Comparison of ENCODE assay signal across 8 cellular contexts in genomic region chr7:43582503-43583423, GRCh38. TPM values are rescaled to one million over a fixed set of nuclear protein-coding genes. Genes with fewer than 3 reads are reported as not detected.
A peak's percentile ranks its signal among the peaks of the same experiment; 100 is the strongest.
DNase-seq lines count a peak whose midpoint lies in the region; TF ChIP-seq lines count a peak whose summit lies in the region.

STK17A (plus strand) TSS chr7:43583108; CDS start chr7:43583244, 136 bp downstream.

- no peaks in the 10 kb centered on the region for H3K9me3 Mint-ChIP-seq in activated naive CD4-positive, alpha-beta T cell treated with anti-CD3 and anti-CD28 coated beads, Interleukin-2, amount 50 U/mL, for 24 hours
- H3K9me3 Mint-ChIP-seq in glutamatergic neuron (ENCODE audit: unreplicated experiment) = peaks cover 19% of the 10 kb centered on the region
- no peaks in the 10 kb centered on the region for H3K9me3 Mint-ChIP-seq in osteocyte (ENCODE audit: unreplicated experiment)

- H3K36me3 ChIP-seq in SK-N-SH (replicated peaks in 1 of 2; ENCODE audit: control insufficient read depth in 1 of 2, insufficient read depth in 2 of 2, low read length in 1 of 2) (peaks cover 0 to 5% of the 10 kb centered on the region in 2 experiments), thymus (ENCODE audit: control insufficient read depth, insufficient read depth) (no peaks in the 10 kb centered on the region)

- H3K4me1 ChIP-seq in SK-N-SH (ENCODE audit: control insufficient read depth in 1 of 2, insufficient read depth in 2 of 2, low read depth in 1 of 2, low read length in 1 of 2) (peaks cover 15 to 20% of the 10 kb centered on the region in 2 experiments; a peak in 3 of 4 replicates), thymus (ENCODE audit: control insufficient read depth, insufficient read depth, low read length) (peaks cover 6% of the 10 kb centered on the region)

- no peaks in the 10 kb centered on the region for H3K36me3 Mint-ChIP-seq in activated naive CD4-positive, alpha-beta T cell treated with anti-CD3 and anti-CD28 coated beads, Interleukin-2, amount 50 U/mL, for 24 hours
- H3K36me3 Mint-ChIP-seq in glutamatergic neuron (ENCODE audit: unreplicated experiment) (peaks cover 6% of the 10 kb centered on the region), osteocyte (ENCODE audit: unreplicated experiment) (peaks cover 2% of the 10 kb centered on the region)

- H3K79me2 ChIP-seq in SK-N-SH (ENCODE audit: insufficient read depth) = peaks cover 48% of the 10 kb centered on the region

- CTCF ChIA-PET in GM10248 (lab: Yijun Ruan, JAX) = interaction anchor here (0.6 to 7.5 kb wide), 98 partner anchors 9 to 1701 kb away, joined by 3 to 175 read pairs (median 6); partner anchors contain the start of genes BLVRA, COA1, MRPL32 and MRPS24
- CTCF ChIA-PET in SK-N-SH (lab: Yijun Ruan, JAX) = interaction anchor here (0.6 to 8.5 kb wide), 132 partner anchors 9 to 1545 kb away, joined by 3 to 346 read pairs (median 6); partner anchors contain the start of genes BLVRA, COA1 and UBE2D4

- peaks cover 7% of the 10 kb centered on the region for H3F3A ChIP-seq in SK-N-SH (replicated peaks; ENCODE audit: insufficient read depth)

- peak within 1 kb of the TSS; percentile 99 for H3K4me3 Mint-ChIP-seq in activated naive CD4-positive, alpha-beta T cell treated with anti-CD3 and anti-CD28 coated beads, Interleukin-2, amount 50 U/mL, for 24 hours
- H3K4me3 Mint-ChIP-seq in glutamatergic neuron (ENCODE audit: unreplicated experiment) (peak within 1 kb of the TSS; percentile 93), osteocyte (ENCODE audit: unreplicated experiment) (peak within 1 kb of the TSS; percentile 87)

- peak within 1 kb of the TSS; percentile 94 for H3K4me2 ChIP-seq in SK-N-SH

- peak; percentile 96 for TF ChIP-seq RAD21 in SK-N-SH (IDR thresholded peaks at IDR 0.05; ENCODE audit: low read length)

- no peak within 1 kb of the TSS for H2AFZ ChIP-seq in SK-N-SH (ENCODE audit: low read depth)

- TF ChIP-seq CTCF in GM10248 (IDR thresholded peaks at IDR 0.05; ENCODE audit: control extremely low read depth, extremely low read depth, low read depth, missing control alignments) (peak; percentile 99), HFF-Myc (IDR thresholded peaks at IDR 0.05; ENCODE audit: low read depth, low read length, missing control alignments) (peak; percentile 94), SK-N-SH (IDR thresholded peaks at IDR 0.05) (peak; percentile 100), glutamatergic neuron (IDR thresholded peaks at IDR 0.05; ENCODE audit: partially characterized antibody, unreplicated experiment) (peak; percentile 96), osteocyte (IDR thresholded peaks at IDR 0.05) (peak; percentile 95)

- H3K4me3 ChIP-seq in HFF-Myc (replicated peaks; ENCODE audit: low read depth, low read length) (peak within 1 kb of the TSS; percentile 85), SK-N-SH (ENCODE audit: low read depth in 2 of 2, low read length in 1 of 2) (peak within 1 kb of the TSS; percentile 70 to 98), thymus (ENCODE audit: low read length) (peak within 1 kb of the TSS; percentile 81)

- H3K27ac Mint-ChIP-seq in activated naive CD4-positive, alpha-beta T cell treated with anti-CD3 and anti-CD28 coated beads, Interleukin-2, amount 50 U/mL, for 24 hours = peak within 1 kb of the TSS; percentile 98
- peak within 1 kb of the TSS; percentile 76 for H3K27ac Mint-ChIP-seq in glutamatergic neuron (ENCODE audit: unreplicated experiment)
- peak within 1 kb of the TSS; percentile 94 for H3K27ac Mint-ChIP-seq in osteocyte (ENCODE audit: unreplicated experiment)

- peaks cover 47% of the 10 kb centered on the region for H4K20me1 ChIP-seq in SK-N-SH (ENCODE audit: insufficient read depth)

- H3K9me2 ChIP-seq in SK-N-SH = no peaks in the 10 kb centered on the region

- H3K27ac ChIP-seq in SK-N-SH (ENCODE audit: low read depth in 2 of 2, low read length in 1 of 2) (peak within 1 kb of the TSS; percentile 83 to 88), thymus (ENCODE audit: low read depth) (peak within 1 kb of the TSS; percentile 97)

- H3K27me3 ChIP-seq in SK-N-SH (ENCODE audit: insufficient read depth) (no peaks in the 10 kb centered on the region), thymus (ENCODE audit: control insufficient read depth, insufficient read depth) (no peaks in the 10 kb centered on the region)

- H3K9me3 ChIP-seq in SK-N-SH (no peaks in the 10 kb centered on the region), thymus (ENCODE audit: control insufficient read depth) (no peaks in the 10 kb centered on the region)

- TF ChIP-seq EP300 in SK-N-SH (IDR thresholded peaks at IDR 0.05; ENCODE audit: borderline replicate concordance in 1 of 2, low read depth in 1 of 2, low read length in 1 of 2) = peak in 1 of 2 experiments; percentile 3; a peak in 1 of 4 replicates

- H3K27me3 Mint-ChIP-seq in activated naive CD4-positive, alpha-beta T cell treated with anti-CD3 and anti-CD28 coated beads, Interleukin-2, amount 50 U/mL, for 24 hours = no peaks in the 10 kb centered on the region
- H3K27me3 Mint-ChIP-seq in glutamatergic neuron (ENCODE audit: unreplicated experiment) (no peaks in the 10 kb centered on the region), osteocyte (ENCODE audit: unreplicated experiment) (peaks cover 25% of the 10 kb centered on the region)

- DNase-seq in GM10248 (ENCODE audit: extremely low spot score) = peak; percentile 94
- peak; percentile 76 for DNase-seq in HFF-Myc (ENCODE audit: extremely low read depth, low read depth)
- peak; percentile 81 for DNase-seq in MV-4-11 (lab: John Stamatoyannopoulos, UW)
- DNase-seq in SK-N-SH = peak; percentile 99
- DNase-seq in glutamatergic neuron = peak; percentile 93
- DNase-seq in osteocyte (ENCODE audit: extremely low spot score, unreplicated experiment) = peak; percentile 98

- WGBS in SK-N-SH (ENCODE audit: low lambda C conversion rate) = 7% methylated on average over 11 of the region's 83 CpGs
- 2% methylated on average over 83 of the region's 83 CpGs for WGBS in thymus

- POLR2A ChIA-PET in GM10248 (lab: Yijun Ruan, JAX) = interaction anchor here (0.6 to 1.8 kb wide), 48 partner anchors 8 to 1215 kb away, joined by 3 to 16 read pairs (median 4); partner anchors contain the start of genes COA1, MRPL32, MRPS24 and PSMA2
- POLR2A ChIA-PET in SK-N-SH (lab: Yijun Ruan, JAX) = interaction anchor here (0.6 to 1.6 kb wide), 15 partner anchors 8 to 343 kb away, joined by 3 to 18 read pairs (median 3); partner anchors contain the start of genes BLVRA, COA1 and UBE2D4

- peak within 1 kb of the TSS; percentile 90 for H3K9ac ChIP-seq in SK-N-SH

- H3K4me1 Mint-ChIP-seq in activated naive CD4-positive, alpha-beta T cell treated with anti-CD3 and anti-CD28 coated beads, Interleukin-2, amount 50 U/mL, for 24 hours = peaks cover 29% of the 10 kb centered on the region
- H3K4me1 Mint-ChIP-seq in glutamatergic neuron (ENCODE audit: low read depth, unreplicated experiment) (peaks cover 27% of the 10 kb centered on the region), osteocyte (ENCODE audit: unreplicated experiment) (peaks cover 29% of the 10 kb centered on the region)

TF ChIP-seq in SK-N-SH, 30 proteins besides CTCF, POLR2A, EP300 and RAD21 (continues in another document):
- TF ChIP-seq TAF1 (IDR thresholded peaks at IDR 0.05; ENCODE audit: borderline replicate concordance, low read depth, low read length) = peak; percentile 98
- no peak for TF ChIP-seq RXRA (IDR thresholded peaks at IDR 0.05; ENCODE audit: borderline replicate concordance, low read depth)
- TF ChIP-seq TCF12 (IDR thresholded peaks at IDR 0.05) = peak; percentile 37; the same call in 1 of the 2 replicates
- TF ChIP-seq TEAD4 (IDR thresholded peaks at IDR 0.05; ENCODE audit: borderline replicate concordance, insufficient read depth) = no peak
- TF ChIP-seq CHD2 (IDR thresholded peaks at IDR 0.05; ENCODE audit: low read length, partially characterized antibody) = peak; percentile 84
- TF ChIP-seq MEF2A (IDR thresholded peaks at IDR 0.05; ENCODE audit: borderline replicate concordance, low read depth) = no peak
- TF ChIP-seq NRF1 (IDR thresholded peaks at IDR 0.05; ENCODE audit: low read depth, low read length) = peak; percentile 57
- TF ChIP-seq, protein P1, sequence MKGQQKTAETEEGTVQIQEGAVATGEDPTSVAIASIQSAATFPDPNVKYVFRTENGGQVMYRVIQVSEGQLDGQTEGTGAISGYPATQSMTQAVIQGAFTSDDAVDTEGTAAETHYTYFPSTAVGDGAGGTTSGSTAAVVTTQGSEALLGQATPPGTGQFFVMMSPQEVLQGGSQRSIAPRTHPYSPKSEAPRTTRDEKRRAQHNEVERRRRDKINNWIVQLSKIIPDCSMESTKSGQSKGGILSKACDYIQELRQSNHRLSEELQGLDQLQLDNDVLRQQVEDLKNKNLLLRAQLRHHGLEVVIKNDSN (IDR thresholded peaks at IDR 0.05; ENCODE audit: borderline replicate concordance, low read depth) = no peak
- TF ChIP-seq YY1 (IDR thresholded peaks at IDR 0.05; ENCODE audit: low read depth) = no peak
- TF ChIP-seq ZBTB33 (IDR thresholded peaks at IDR 0.05; ENCODE audit: borderline replicate concordance, low read depth) = peak; percentile 32; the same call in 1 of the 2 replicates

RNA-seq across cellular contexts. Expression of gene STK17A, which starts in this region (rescaled TPM):
- polyA plus RNA-seq in SK-N-SH (2012; rRNA removed) (47.8 and 52.0 TPM in 2 replicates), thymus (64.3 TPM)
- polyA plus RNA-seq in SK-N-SH (2012; cell fraction: cytosol; rRNA removed) = 74.7 and 89.6 TPM in 2 replicates
- 34.1 and 67.1 TPM in 2 replicates for polyA plus RNA-seq in SK-N-SH (2012; cell fraction: nucleus; rRNA removed)
- total RNA-seq in glutamatergic neuron (ENCODE audit: unreplicated experiment) (26.8 TPM), osteocyte (12.6 and 13.0 TPM in 2 replicates)

Comparison
In these comparisons a context has a peak if more than half of its experiments do, and no peak if none do; other contexts are left out.
1. Peak in every context shown above with its lines: DNase-seq, H3K4me3 ChIP-seq and H3K27ac ChIP-seq.